ENCODE assay signal across 8 cellular contexts in the genomic region with DNA sequence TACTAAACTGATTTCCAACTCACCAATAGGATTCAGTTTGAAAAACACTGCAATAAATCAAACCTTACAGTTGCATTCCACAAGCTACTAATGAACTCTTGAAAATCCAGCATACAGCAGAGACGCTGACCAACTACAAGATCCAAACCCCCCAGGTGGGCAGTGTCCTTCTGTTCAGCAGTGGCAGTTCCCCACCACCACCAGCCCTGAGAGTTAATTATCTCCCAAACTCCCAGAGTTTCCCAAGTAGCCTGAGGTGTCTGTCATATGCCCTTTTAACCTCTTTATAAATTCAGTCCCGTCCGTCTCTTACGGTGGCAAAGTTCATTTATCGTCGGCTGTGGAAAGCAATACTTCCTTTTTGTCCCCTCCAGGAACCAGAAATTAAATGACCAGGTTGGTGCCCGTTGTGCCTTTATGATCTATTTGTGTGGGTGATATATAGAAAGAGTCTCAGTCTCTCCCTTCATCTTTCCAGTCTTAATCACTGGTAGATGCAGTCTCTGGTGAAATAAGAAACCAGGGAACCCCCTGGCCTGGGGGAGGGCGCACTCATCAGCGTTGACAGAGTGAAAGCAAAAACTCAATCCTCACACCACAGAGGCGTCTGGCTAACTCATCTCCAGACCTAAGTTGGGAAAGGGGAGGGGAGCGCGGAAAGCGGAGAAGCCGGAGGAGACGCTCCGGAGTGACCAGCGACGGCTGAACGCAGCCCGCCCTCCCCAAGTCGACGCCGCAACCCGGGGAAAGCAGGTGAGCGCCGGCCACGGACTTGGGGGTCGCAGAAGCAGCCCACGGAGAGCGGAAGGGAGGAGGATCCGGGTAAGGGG. TPM values are rescaled to one million over a fixed set of nuclear protein-coding genes. Genes with fewer than 3 reads are reported as not detected.
DNase-seq lines count a peak whose midpoint lies in the region; ATAC-seq and TF ChIP-seq lines count a peak whose summit lies in the region.

No MANE protein-coding gene starts in this region.

- H3K27ac ChIP-seq in Peyer's patch: peak overlapping the region; percentile 89 to 95 (median 92)
- peak overlapping the region; percentile 71 for H3K27ac ChIP-seq in neuronal stem cell (replicated peaks; ENCODE audit: low read length)
- H3K27ac ChIP-seq in suprapubic skin: peak overlapping the region; percentile 93

- H3K9me3 ChIP-seq in Peyer's patch (no peaks in the 10 kb centered on the region), neuronal stem cell (replicated peaks in 1 of 2; ENCODE audit: control insufficient read depth in 2 of 2, insufficient read depth in 1 of 2, low read depth in 1 of 2, low read length in 2 of 2) (no peaks in the 10 kb centered on the region), suprapubic skin (no peaks in the 10 kb centered on the region)

- H3K4me3 Mint-ChIP-seq in activated T-helper 2 cell treated with anti-CD3 and anti-CD28 coated beads, Interferon-gamma antibody, Interleukin-2, Interleukin-4, amounts not matched to agents 10 μg/mL and 5 μg/mL and 100 μg/mL, durations not matched to agents 14 hours and 24 hours and 36 hours (ENCODE audit: low read depth): peak overlapping the region; percentile 85

- H3K79me1 ChIP-seq in neuronal stem cell (ENCODE audit: low read depth, low read length): peaks cover 5% of the 10 kb centered on the region

- H3K27me3 Mint-ChIP-seq in activated T-helper 2 cell treated with anti-CD3 and anti-CD28 coated beads, Interferon-gamma antibody, Interleukin-2, Interleukin-4, amounts not matched to agents 10 μg/mL and 5 μg/mL and 100 μg/mL, durations not matched to agents 14 hours and 24 hours and 36 hours (ENCODE audit: low read depth): no peaks in the 10 kb centered on the region

- H3K4ac ChIP-seq in neuronal stem cell (ENCODE audit: low read length): no peak overlapping the region

- TF ChIP-seq EP300 in suprapubic skin (IDR thresholded peaks at IDR 0.05): no peak

- H2AFZ ChIP-seq in neuronal stem cell (ENCODE audit: low read length): peak overlapping the region; percentile 86

- H2BK120ac ChIP-seq in neuronal stem cell (ENCODE audit: low read depth, low read length): no peak overlapping the region

- no CpG with 5 or more reads among the region's 31 CpGs for WGBS in neuronal stem cell (ENCODE audit: extremely low coverage in 2 of 2, insufficient read length in 2 of 2, insufficient replicate concordance in 1 of 2), 2 donors
- 2% methylated on average over 24 of the region's 31 CpGs for whole genome bisulfite sequencing in suprapubic skin

- ATAC-seq in Right ventricle myocardium inferior (peak; percentile 42), HG03045 (IDR thresholded peaks at IDR 0.05; ENCODE audit: unreplicated experiment) (peak; percentile 46)

- H3K4me1 ChIP-seq in Peyer's patch (peaks cover 4 to 57% (median 9%) of the 10 kb centered on the region in 4 donors), neuronal stem cell (ENCODE audit: control insufficient read depth in 2 of 2, insufficient read depth in 1 of 2, low read depth in 1 of 2, low read length in 2 of 2) (peaks cover 21 to 28% of the 10 kb centered on the region in 2 donors), suprapubic skin (peaks cover 57% of the 10 kb centered on the region)

- intact Hi-C loops in Right ventricle myocardium inferior (cut with DNase I) (no loop called here), cardiac septum (cut with DNase I) (no loop called here)
- intact Hi-C loops in activated T-helper 2 cell treated with anti-CD3 and anti-CD28 coated beads, Interferon-gamma antibody, Interleukin-2, Interleukin-4, amounts not matched to agents 10 μg/mL and 5 μg/mL and 100 μg/mL, durations not matched to agents 14 hours and 24 hours and 36 hours (cut with micrococcal nuclease): loop anchor here (1.0 to 5.0 kb wide), 5 partner anchors 95 to 498 kb away; a partner anchor contains a TSS

- no peak overlapping the region for H2BK15ac ChIP-seq in neuronal stem cell (ENCODE audit: low read length)

- H3K36me3 ChIP-seq in Peyer's patch (no peaks in the 10 kb centered on the region), neuronal stem cell (replicated peaks in 1 of 2; ENCODE audit: control insufficient read depth in 2 of 2, insufficient read depth in 2 of 2, low read length in 2 of 2) (peaks cover 0 to 23% of the 10 kb centered on the region in 2 donors), suprapubic skin (no peaks in the 10 kb centered on the region)

- no peak overlapping the region for H4K91ac ChIP-seq in neuronal stem cell (ENCODE audit: low read depth, low read length, poor library complexity)

- H2BK12ac ChIP-seq in neuronal stem cell (ENCODE audit: low read length): no peak overlapping the region

- H2AK5ac ChIP-seq in neuronal stem cell (ENCODE audit: low read depth, low read length): peak overlapping the region; percentile 56

- TF ChIP-seq POLR2A in Peyer's patch (IDR thresholded peaks at IDR 0.05) (peak; percentile 53 to 60), suprapubic skin (IDR thresholded peaks at IDR 0.05) (no peak)

- peak overlapping the region; percentile 96 for H3K18ac ChIP-seq in neuronal stem cell (ENCODE audit: low read length)

- H3K4me3 ChIP-seq in Peyer's patch (peak overlapping the region; percentile 59 to 98 (median 84)), fibroblast of villous mesenchyme (ENCODE audit: low read depth, low read length) (peak overlapping the region; percentile 76), neuronal stem cell (ENCODE audit: low read length in 2 of 2) (peak overlapping the region; percentile 85 to 91), suprapubic skin (peak overlapping the region; percentile 75)

- peak overlapping the region; percentile 98 for H3K23ac ChIP-seq in neuronal stem cell (ENCODE audit: low read depth, low read length, poor library complexity)

- peak overlapping the region; percentile 93 for H3K27ac Mint-ChIP-seq in activated T-helper 2 cell treated with anti-CD3 and anti-CD28 coated beads, Interferon-gamma antibody, Interleukin-2, Interleukin-4, amounts not matched to agents 10 μg/mL and 5 μg/mL and 100 μg/mL, durations not matched to agents 14 hours and 24 hours and 36 hours

- no peak for DNase-seq in Right ventricle myocardium inferior (ENCODE audit: missing footprints)
- no peak for DNase-seq in cardiac septum (ENCODE audit: low spot score)
- DNase-seq in Peyer's patch: peak; percentile 55 to 69 (median 68)
- peak; percentile 64 for DNase-seq in activated T-helper 2 cell treated with anti-CD3 and anti-CD28 coated beads, Interferon-gamma antibody, Interleukin-2, Interleukin-4, amounts not matched to agents 10 μg/mL and 5 μg/mL and 100 μg/mL, durations not matched to agents 14 hours and 24 hours and 36 hours (ENCODE audit: low spot score)
- peak; percentile 88 for DNase-seq in fibroblast of villous mesenchyme (ENCODE audit: low read depth)
- DNase-seq in neuronal stem cell (ENCODE audit: low spot score): peak; percentile 49
- peak in 1 of 2 donors; percentile 77 for DNase-seq in suprapubic skin (ENCODE audit: low spot score in 2 of 2)

- H3K4me2 ChIP-seq in neuronal stem cell (ENCODE audit: insufficient read depth, low read length, poor library complexity, severe bottlenecking): peak overlapping the region; percentile 71

- H3K14ac ChIP-seq in neuronal stem cell (ENCODE audit: low read length): no peak overlapping the region

- no peak overlapping the region for H4K8ac ChIP-seq in neuronal stem cell (ENCODE audit: low read depth, low read length)

- peak overlapping the region; percentile 93 for H3K9ac ChIP-seq in neuronal stem cell (ENCODE audit: low read depth, low read length, poor library complexity)

- H2BK5ac ChIP-seq in neuronal stem cell (ENCODE audit: low read length): peak overlapping the region; percentile 40

- H3K9me3 Mint-ChIP-seq in activated T-helper 2 cell treated with anti-CD3 and anti-CD28 coated beads, Interferon-gamma antibody, Interleukin-2, Interleukin-4, amounts not matched to agents 10 μg/mL and 5 μg/mL and 100 μg/mL, durations not matched to agents 14 hours and 24 hours and 36 hours: no peaks in the 10 kb centered on the region

- TF ChIP-seq CTCF in Peyer's patch (IDR thresholded peaks at IDR 0.05): no peak
- no peak for TF ChIP-seq CTCF in fibroblast of villous mesenchyme (IDR thresholded peaks at IDR 0.05; ENCODE audit: insufficient read depth, low read depth, low read length)
- TF ChIP-seq CTCF in suprapubic skin (IDR thresholded peaks at IDR 0.05): no peak

- peaks cover 44% of the 10 kb centered on the region for H3K4me1 Mint-ChIP-seq in activated T-helper 2 cell treated with anti-CD3 and anti-CD28 coated beads, Interferon-gamma antibody, Interleukin-2, Interleukin-4, amounts not matched to agents 10 μg/mL and 5 μg/mL and 100 μg/mL, durations not matched to agents 14 hours and 24 hours and 36 hours (ENCODE audit: low read depth)

- H3K36me3 Mint-ChIP-seq in activated T-helper 2 cell treated with anti-CD3 and anti-CD28 coated beads, Interferon-gamma antibody, Interleukin-2, Interleukin-4, amounts not matched to agents 10 μg/mL and 5 μg/mL and 100 μg/mL, durations not matched to agents 14 hours and 24 hours and 36 hours (ENCODE audit: low read depth): peaks cover 41% of the 10 kb centered on the region

- H3K27me3 ChIP-seq in Peyer's patch: no peaks in the 10 kb centered on the region
- H3K27me3 ChIP-seq in neuronal stem cell (ENCODE audit: control insufficient read depth in 3 of 3, insufficient read depth in 3 of 3, low read depth in 1 of 3, low read length in 3 of 3): no peaks in the 10 kb centered on the region
- no peaks in the 10 kb centered on the region for H3K27me3 ChIP-seq in suprapubic skin

RNA-seq across cellular contexts. Expression of a gene that starts 0.7 kb away (rescaled TPM):
- total RNA-seq in Right ventricle myocardium inferior (41.7 TPM), cardiac septum (36.7 TPM), Peyer's patch (10 to 100 TPM; 35.5 to 51.1 (median 42.6) TPM), fibroblast of villous mesenchyme (47.5 and 51.9 TPM in 2 replicates), suprapubic skin (10 to 100 TPM; 25.1 to 49.8 (median 44.0) TPM)
- 67.3 and 70.3 TPM in 2 replicates for total RNA-seq in activated T-helper 2 cell treated with anti-CD3 and anti-CD28 coated beads, Interferon-gamma antibody, Interleukin-2, Interleukin-4, amounts not matched to agents 10 μg/mL and 5 μg/mL and 100 μg/mL, durations not matched to agents 14 hours and 24 hours and 36 hours
- 64.6 TPM for polyA plus RNA-seq in neuronal stem cell (2013, experiment 1 of 2)
- 66.2 TPM for polyA plus RNA-seq in neuronal stem cell (2013, experiment 2 of 2)

RNA-seq across cellular contexts. Expression of a gene that starts 0.8 kb away (rescaled TPM):
- total RNA-seq in Right ventricle myocardium inferior (44.5 TPM), cardiac septum (39.6 TPM), Peyer's patch (10 to 100 TPM; 56.9 to 92.1 (median 81.9) TPM), fibroblast of villous mesenchyme (21.3 and 32.4 TPM in 2 replicates), suprapubic skin (10 to 100 TPM; 71.5 to 89.0 (median 84.5) TPM)
- 20.3 and 23.6 TPM in 2 replicates for total RNA-seq in activated T-helper 2 cell treated with anti-CD3 and anti-CD28 coated beads, Interferon-gamma antibody, Interleukin-2, Interleukin-4, amounts not matched to agents 10 μg/mL and 5 μg/mL and 100 μg/mL, durations not matched to agents 14 hours and 24 hours and 36 hours
- 28.8 TPM for polyA plus RNA-seq in neuronal stem cell (2013, experiment 1 of 2)
- polyA plus RNA-seq in neuronal stem cell (2013, experiment 2 of 2): 27.4 TPM

RNA-seq across cellular contexts. Expression of a gene that starts 32.1 kb away (rescaled TPM):
- total RNA-seq in Right ventricle myocardium inferior (0.27 TPM), cardiac septum (0.78 TPM), Peyer's patch (10 to 100 TPM in 1 of 4 donors, 1 to 10 TPM in 1, under 1 TPM in 1, not detected in 1; 0.67 to 16.5 (median 4.9) TPM), fibroblast of villous mesenchyme (not detected in 2 replicates), suprapubic skin (1 to 10 TPM in 2 of 4 donors, under 1 TPM in 2; 0.45 to 2.5 (median 1.2) TPM)
- 0.09 and 0.30 TPM in 2 replicates for total RNA-seq in activated T-helper 2 cell treated with anti-CD3 and anti-CD28 coated beads, Interferon-gamma antibody, Interleukin-2, Interleukin-4, amounts not matched to agents 10 μg/mL and 5 μg/mL and 100 μg/mL, durations not matched to agents 14 hours and 24 hours and 36 hours
- 0.17 TPM for polyA plus RNA-seq in neuronal stem cell (2013, experiment 1 of 2)
- polyA plus RNA-seq in neuronal stem cell (2013, experiment 2 of 2): 0.14 TPM

Comparison
In these comparisons a context has a peak if more than half of its experiments do, and no peak if none do; other contexts are left out.
1. DNase-seq: peak in Peyer's patch (3 of 3), activated T-helper 2 cell treated with anti-CD3 and anti-CD28 coated beads, Interferon-gamma antibody, Interleukin-2, Interleukin-4, amounts not matched to agents 10 μg/mL and 5 μg/mL and 100 μg/mL, durations not matched to agents 14 hours and 24 hours and 36 hours (single experiment), fibroblast of villous mesenchyme (single experiment) and neuronal stem cell (single experiment); none in Right ventricle myocardium inferior (single experiment) and cardiac septum (single experiment).
2. POLR2A ChIP-seq: peak in Peyer's patch (2 of 2); none in suprapubic skin (0 of 2).
3. Peak in every context shown above with its lines, with median percentiles within 50 percentile points of each other: H3K27ac ChIP-seq and H3K4me3 ChIP-seq.